In genomic region chr22:37309221-37310074, GRCh38 we compare ENCODE assay signal across 8 cellular contexts. TPM values are rescaled to one million over a fixed set of nuclear protein-coding genes. Genes with fewer than 3 reads are reported as not detected.
A peak's percentile ranks its signal among the peaks of the same experiment; 100 is the strongest.
DNase-seq lines count a peak whose midpoint lies in the region; ATAC-seq and TF ChIP-seq lines count a peak whose summit lies in the region.

No MANE protein-coding gene starts in this region.

- no peak overlapping the region for H3K4me3 ChIP-seq in skeletal muscle satellite cell (ENCODE audit: low read length)
- no peak overlapping the region for H3K4me3 ChIP-seq in MG63

- peak overlapping the region; percentile 34 for H3K4me2 ChIP-seq in skeletal muscle satellite cell (ENCODE audit: low read length)

- H3K4me3 Mint-ChIP-seq in activated T-helper 17 cell treated with anti-CD3 and anti-CD28 coated beads, Interleukin-2, amount 50 U/mL, for 72 hours = peak overlapping the region; percentile 82

- H3K36me3 ChIP-seq in skeletal muscle satellite cell (ENCODE audit: insufficient read depth, low read length) (no peaks in the 10 kb centered on the region), MG63 (no peaks in the 10 kb centered on the region)

- H3K9me3 Mint-ChIP-seq in activated T-helper 17 cell treated with anti-CD3 and anti-CD28 coated beads, Interleukin-2, amount 50 U/mL, for 72 hours = no peaks in the 10 kb centered on the region

- ATAC-seq in GM18505 (IDR thresholded peaks at IDR 0.05; ENCODE audit: unreplicated experiment) = no peak
- ATAC-seq in activated T-helper 17 cell treated with anti-CD3 and anti-CD28 coated beads, Interleukin-2, amount 50 U/mL, for 72 hours (replicated peaks) = no peak
- ATAC-seq in GM21447 (IDR thresholded peaks at IDR 0.05; ENCODE audit: unreplicated experiment) = no peak

- H3K27ac Mint-ChIP-seq in activated T-helper 17 cell treated with anti-CD3 and anti-CD28 coated beads, Interleukin-2, amount 50 U/mL, for 72 hours = peak overlapping the region; percentile 79

- TF ChIP-seq POLR2A in GM18505 (IDR thresholded peaks at IDR 0.05; ENCODE audit: borderline replicate concordance, extremely low read depth, insufficient read depth, insufficient read length) = peak; percentile 49

- H3K27me3 ChIP-seq in skeletal muscle satellite cell (ENCODE audit: control insufficient read depth, insufficient read depth, low read length) (no peaks in the 10 kb centered on the region), MG63 (no peaks in the 10 kb centered on the region)

- peaks cover 59% of the 10 kb centered on the region for H3K4me1 Mint-ChIP-seq in activated T-helper 17 cell treated with anti-CD3 and anti-CD28 coated beads, Interleukin-2, amount 50 U/mL, for 72 hours

- H3K9me3 ChIP-seq in skeletal muscle satellite cell (replicated peaks; ENCODE audit: low read length) = no peaks in the 10 kb centered on the region
- no peaks in the 10 kb centered on the region for H3K9me3 ChIP-seq in MG63

- H3K9ac ChIP-seq in skeletal muscle satellite cell (ENCODE audit: low read depth, low read length) = no peak overlapping the region

- peaks cover 77% of the 10 kb centered on the region for H3K36me3 Mint-ChIP-seq in activated T-helper 17 cell treated with anti-CD3 and anti-CD28 coated beads, Interleukin-2, amount 50 U/mL, for 72 hours (ENCODE audit: low read depth)

- DNase-seq in NAMALWA (ENCODE audit: low spot score) (peak; percentile 34), MG63 (no peak), NCI-H82 (lab: John Stamatoyannopoulos, UW) (no peak), RKO (ENCODE audit: low spot score) (no peak)

- no peaks in the 10 kb centered on the region for H3K27me3 Mint-ChIP-seq in activated T-helper 17 cell treated with anti-CD3 and anti-CD28 coated beads, Interleukin-2, amount 50 U/mL, for 72 hours

- H3K4me1 ChIP-seq in skeletal muscle satellite cell (ENCODE audit: control insufficient read depth, insufficient read depth, low read length) = peaks cover 62% of the 10 kb centered on the region

RNA-seq across cellular contexts. Expression of gene CYTH4, which starts 27.1 kb away (rescaled TPM):
- 100 to 1,000 TPM in 1 of 2 donors, 10 to 100 TPM in 1; 53.7 to 124 TPM for total RNA-seq in activated T-helper 17 cell treated with anti-CD3 and anti-CD28 coated beads, Interleukin-2, amount 50 U/mL, for 72 hours
- total RNA-seq in skeletal muscle satellite cell (2012; rRNA removed) = 0.76 and 1.1 TPM in 2 replicates
- total RNA-seq in MG63 (2014; rRNA removed; shearing (Covaris generic); ENCODE audit: low replicate concordance) = 0.36 TPM in 1 of 2 replicates, not detected in the other

Comparison
In these comparisons a context has a peak if more than half of its experiments do, and no peak if none do; other contexts are left out.
1. RNA of gene CYTH4, which starts 27.1 kb away (total RNA-seq): 53.7 to 124 TPM in activated T-helper 17 cell treated with anti-CD3 and anti-CD28 coated beads, Interleukin-2, amount 50 U/mL, for 72 hours; 0.36 TPM in MG63; every median in the first group is over 10 times any median in the second.